ENCODE assay signal across 8 cellular contexts in genomic region chr6:37432916-37433656, GRCh38. TPM values are rescaled to one million over a fixed set of nuclear protein-coding genes. Genes with fewer than 3 reads are reported as not detected.
DNase-seq lines count a peak whose midpoint lies in the region; ATAC-seq, FAIRE-seq and TF ChIP-seq lines count a peak whose summit lies in the region.

Gene CMTR1 (plus strand): TSS chr6:37433221. CDS start chr6:37435630, 2,409 bp downstream.

- peak; percentile 90 to 91 for DNase-seq in AML-193 (lab: John Stamatoyannopoulos, UW)
- peak; percentile 75 for DNase-seq in NCI-H446 treated with DMSO at 0.1 percent for 48 hours (lab: John Stamatoyannopoulos, UW)
- peak; percentile 97 for DNase-seq in activated CD4-positive, alpha-beta T cell treated with anti-CD3 and anti-CD28 coated beads for 1 hour
- peak; percentile 93 for DNase-seq in cerebellum (ENCODE audit: low spot score)
- DNase-seq in keratinocyte (ENCODE audit: low read depth, low spot score) = no peak
- DNase-seq in stimulated activated CD4-positive, alpha-beta T cell treated with anti-CD3 and anti-CD28 coated beads, Interleukin-15, amount 100 ng/mL, for 1 hour (ENCODE audit: low read depth in 1 of 2, low spot score in 1 of 2) = peak; percentile 93 to 96

- no peak for FAIRE-seq in keratinocyte (lab: Jason Lieb, UNC)

- H3K36me3 ChIP-seq in keratinocyte (ENCODE audit: control insufficient read depth in 2 of 2, extremely low read depth in 1 of 2, insufficient read depth in 2 of 2, low read length in 2 of 2) = peaks cover 8 to 10% of the 10 kb centered on the region in 2 experiments

- peak within 1 kb of the TSS; percentile 86 for H3K9ac ChIP-seq in keratinocyte (ENCODE audit: control insufficient read depth, extremely low read depth, insufficient read depth, low read length)

- H3K4me1 ChIP-seq in keratinocyte (ENCODE audit: control insufficient read depth, extremely low read depth, insufficient read depth, low read length) = peaks cover 13% of the 10 kb centered on the region

- H3K79me2 ChIP-seq in keratinocyte (ENCODE audit: control insufficient read depth, insufficient read depth, low read length) = peaks cover 25% of the 10 kb centered on the region

- no peaks in the 10 kb centered on the region for H3K9me1 ChIP-seq in keratinocyte (ENCODE audit: control insufficient read depth, extremely low read depth, insufficient read depth, low read length)

- H3K4me2 ChIP-seq in keratinocyte (ENCODE audit: control insufficient read depth, extremely low read depth, insufficient read depth, low read depth, low read length) = peak within 1 kb of the TSS; percentile 93

- H3K9me3 ChIP-seq in keratinocyte (ENCODE audit: control insufficient read depth, low read depth, low read length) = no peaks in the 10 kb centered on the region

- no peaks in the 10 kb centered on the region for H3K27me3 ChIP-seq in keratinocyte (ENCODE audit: control insufficient read depth, extremely low read depth, insufficient read depth, low read length)

- no peaks in the 10 kb centered on the region for H4K20me1 ChIP-seq in keratinocyte (ENCODE audit: control insufficient read depth, extremely low read depth, insufficient read depth, low read length)

- H2AFZ ChIP-seq in keratinocyte (ENCODE audit: control insufficient read depth, low read length) = peak within 1 kb of the TSS; percentile 99

- TF ChIP-seq CTCF in keratinocyte (optimal IDR thresholded peaks at IDR 0.05 in 1 of 3, IDR thresholded peaks at IDR 0.05 in 1 of 3, conservative IDR thresholded peaks at IDR 0.05 in 1 of 3; ENCODE audit: extremely low read depth in 1 of 3, insufficient read depth in 2 of 3, low read length in 3 of 3) = no peak

- peak; percentile 77 for TF ChIP-seq POLR2A in GM19099 (IDR thresholded peaks at IDR 0.05; ENCODE audit: extremely low read depth, insufficient read length, low read depth)

- peak; percentile 67 for ATAC-seq in HG03378 (IDR thresholded peaks at IDR 0.05; ENCODE audit: unreplicated experiment)

- dilution Hi-C loops in keratinocyte (cut with MboI; ENCODE audit: extremely low pct_ligation_motif_present, low sequenced_read_pairs) = no loop called here

- peak within 1 kb of the TSS; percentile 83 to 93 (median 88) for H3K4me3 ChIP-seq in keratinocyte (ENCODE audit: control insufficient read depth in 2 of 3, extremely low read depth in 1 of 3, insufficient read depth in 2 of 3, low read depth in 1 of 3, low read length in 3 of 3)

- H3K27ac ChIP-seq in keratinocyte (ENCODE audit: control insufficient read depth, insufficient read depth, low read length) = peak within 1 kb of the TSS; percentile 72

RNA-seq across cellular contexts. Expression of gene CMTR1, which starts in this region (rescaled TPM):
- 38.0 TPM for total RNA-seq in cerebellum
- 23.8 to 27.8 TPM (median 24.6 TPM) in 3 replicates for polyA plus RNA-seq in keratinocyte
- 10.2 TPM for polyA plus RNA-seq in keratinocyte (2011; ENCODE audit: low read depth)
- polyA plus RNA-seq in keratinocyte (2011; cell fraction: cytosol; rRNA removed) = 13.2 and 13.5 TPM in 2 replicates
- 65.7 and 66.0 TPM in 2 replicates for polyA plus RNA-seq in keratinocyte (2011; cell fraction: nucleus; rRNA removed)
- 12.7 and 27.8 TPM in 2 replicates for polyA plus RNA-seq in keratinocyte (2012; ENCODE audit: low replicate concordance)
- polyA minus RNA-seq in keratinocyte = 25.1 to 29.4 TPM (median 25.7 TPM) in 3 replicates
- 12.5 TPM for polyA minus RNA-seq in keratinocyte (2011; cell fraction: cytosol; rRNA and poly(A)+ RNA removed)
- polyA minus RNA-seq in keratinocyte (2011; cell fraction: nucleus; rRNA and poly(A)+ RNA removed) = 28.8 and 46.5 TPM in 2 replicates
